ENCODE assay signal across 16 cellular contexts in the genomic region with DNA sequence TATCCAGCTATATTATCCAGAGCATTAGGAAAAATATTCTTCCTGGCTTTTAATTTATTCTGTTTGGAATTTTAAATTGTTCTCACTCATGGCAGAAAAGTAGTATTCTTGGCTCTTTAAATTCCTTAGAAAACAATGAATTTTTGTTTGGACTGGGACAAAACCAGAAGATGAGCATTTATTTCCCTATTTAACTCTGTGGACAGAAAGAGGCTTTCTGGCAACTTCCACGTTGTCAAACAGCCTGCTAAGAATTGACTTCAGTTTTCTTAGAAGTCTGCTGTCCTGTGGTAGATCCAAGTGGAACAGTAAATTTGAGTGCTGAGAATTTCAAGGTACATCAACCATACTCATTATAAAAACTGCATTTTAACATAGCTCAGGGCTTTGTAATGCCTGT.
DNase-seq lines count a peak whose midpoint lies in the region; TF ChIP-seq lines count a peak whose summit lies in the region.
"Had no signal": no experiment of that assay in that cellular context is flagged by ENCODE, and none has a peak within 500 bp of the region (broad histone marks: within the 10 kb centered on the region; RNA-seq: fewer than 3 reads in every experiment).

No MANE protein-coding gene starts in this region.

- H3K27me3 ChIP-seq in mesenchymal stem cell (ENCODE audit: control insufficient read depth in 1 of 2, insufficient read depth in 1 of 2, low read length in 2 of 2) = no peaks in the 10 kb centered on the region
- no peaks in the 10 kb centered on the region for H3K27me3 ChIP-seq in MG63
- H3K27me3 ChIP-seq in breast epithelium = no peaks in the 10 kb centered on the region
- H3K27me3 ChIP-seq: Peyer's patch had no signal

- no peak overlapping the region for H3K18ac ChIP-seq in mesenchymal stem cell (ENCODE audit: low read depth in 1 of 2, low read length in 2 of 2)

- no peak overlapping the region for H2AFZ ChIP-seq in mesenchymal stem cell (ENCODE audit: low read depth, low read length)
- H2AFZ ChIP-seq: GM23338 had no signal

- no peaks in the 10 kb centered on the region for H3K9me3 Mint-ChIP-seq in activated naive CD8-positive, alpha-beta T cell (ENCODE audit: low read depth)
- H3K9me3 Mint-ChIP-seq in activated naive CD8-positive, alpha-beta T cell treated with anti-CD3 and anti-CD28 coated beads for 36 hours = no peaks in the 10 kb centered on the region
- H3K9me3 Mint-ChIP-seq in dendritic cell treated with granulocyte-macrophage colony-stimulating factor and Interleukin-4, amounts not matched to agents 40 ng/mL and 50 ng/mL, for 4 days = peaks cover 11% of the 10 kb centered on the region
- H3K9me3 Mint-ChIP-seq: CD4-positive, alpha-beta memory T cell; GM23338 had no signal

- H3K23ac ChIP-seq in mesenchymal stem cell (ENCODE audit: low read length in 2 of 2) = no peak overlapping the region

- H2BK120ac ChIP-seq in mesenchymal stem cell (ENCODE audit: low read depth, low read length) = no peak overlapping the region

- H3K4me2 ChIP-seq in mesenchymal stem cell (ENCODE audit: low read length, poor library complexity, severe bottlenecking) = no peak overlapping the region
- H3K4me2 ChIP-seq: GM23338 had no signal

- no peak for DNase-seq in activated naive CD8-positive, alpha-beta T cell treated with anti-CD3 and anti-CD28 coated beads for 36 hours
- DNase-seq in mesenchymal stem cell (no peak), superior temporal gyrus (ENCODE audit: extremely low spot score) (peak; percentile 38), NCI-H2107 treated with DMSO at 0.1 percent for 48 hours (lab: John Stamatoyannopoulos, UW; ENCODE audit: unreplicated experiment) (no peak), MG63 (no peak), breast epithelium (ENCODE audit: low spot score in 2 of 2) (no peak)
- DNase-seq: Calu3; CD4-positive, alpha-beta memory T cell; GF-D8; NCI-H1694 treated with DMSO at 0.1 percent for 48 hours; NCI-H2227 treated with DMSO at 0.1 percent for 48 hours; Peyer's patch had no signal

- H3K27ac ChIP-seq in mesenchymal stem cell (ENCODE audit: low read length, poor library complexity, severe bottlenecking) (no peak overlapping the region), breast epithelium (no peak overlapping the region)
- H3K27ac ChIP-seq: 22Rv1 had no signal

- TF ChIP-seq CTCF in breast epithelium (IDR thresholded peaks at IDR 0.05) = no peak

- 80% methylated on average over 1 of the region's 1 CpG for WGBS in mesenchymal stem cell

- no peak overlapping the region for H4K91ac ChIP-seq in mesenchymal stem cell (ENCODE audit: low read length)

- H3K14ac ChIP-seq in mesenchymal stem cell (ENCODE audit: low read length in 2 of 2) = no peak overlapping the region

- H2BK15ac ChIP-seq in mesenchymal stem cell (ENCODE audit: low read depth, poor library complexity, severe bottlenecking) = no peak overlapping the region

- peak overlapping the region; percentile 12 for H3K27ac Mint-ChIP-seq in activated naive CD8-positive, alpha-beta T cell
- H3K27ac Mint-ChIP-seq in activated naive CD8-positive, alpha-beta T cell treated with anti-CD3 and anti-CD28 coated beads for 36 hours = no peak overlapping the region
- H3K27ac Mint-ChIP-seq in dendritic cell treated with granulocyte-macrophage colony-stimulating factor and Interleukin-4, amounts not matched to agents 40 ng/mL and 50 ng/mL, for 4 days = peak overlapping the region; percentile 80
- H3K27ac Mint-ChIP-seq: GM23338 had no signal

- H2BK12ac ChIP-seq in mesenchymal stem cell (ENCODE audit: low read length in 2 of 2) = no peak overlapping the region

- H3K36me3 ChIP-seq in mesenchymal stem cell (ENCODE audit: control insufficient read depth in 1 of 2, insufficient read depth in 2 of 2, low read depth in 1 of 2, low read length in 2 of 2) (no peaks in the 10 kb centered on the region), MG63 (no peaks in the 10 kb centered on the region), breast epithelium (no peaks in the 10 kb centered on the region)

- H3K36me3 Mint-ChIP-seq in activated naive CD8-positive, alpha-beta T cell = peaks cover 25% of the 10 kb centered on the region
- H3K36me3 Mint-ChIP-seq in activated naive CD8-positive, alpha-beta T cell treated with anti-CD3 and anti-CD28 coated beads for 36 hours = peaks cover 30% of the 10 kb centered on the region
- peaks cover 57% of the 10 kb centered on the region for H3K36me3 Mint-ChIP-seq in dendritic cell treated with granulocyte-macrophage colony-stimulating factor and Interleukin-4, amounts not matched to agents 40 ng/mL and 50 ng/mL, for 4 days (ENCODE audit: low read depth)

- no peak for TF ChIP-seq POLR2A in breast epithelium (IDR thresholded peaks at IDR 0.05)

- intact Hi-C loops in dendritic cell treated with granulocyte-macrophage colony-stimulating factor and Interleukin-4, amounts not matched to agents 40 ng/mL and 50 ng/mL, for 4 days (cut with micrococcal nuclease) = loop anchor here (5.0 kb wide), 1 partner anchor 220 kb away; no protein-coding TSS in a partner anchor
- intact Hi-C loops in breast epithelium (cut with DNase I; ENCODE audit: low total_unique reads) = no loop called here

- no peak overlapping the region for H2AK5ac ChIP-seq in mesenchymal stem cell (ENCODE audit: low read length, severe bottlenecking)

- no peak overlapping the region for H2BK5ac ChIP-seq in mesenchymal stem cell (ENCODE audit: low read depth, low read length, poor library complexity, severe bottlenecking)

- H3K9me3 ChIP-seq in mesenchymal stem cell (ENCODE audit: control insufficient read depth, low read length) (no peaks in the 10 kb centered on the region), MG63 (no peaks in the 10 kb centered on the region), breast epithelium (no peaks in the 10 kb centered on the region)
- H3K9me3 ChIP-seq: Peyer's patch had no signal

- H3K9ac ChIP-seq in mesenchymal stem cell (ENCODE audit: low read length) = peak overlapping the region; percentile 72

- H3K4me1 ChIP-seq in mesenchymal stem cell (ENCODE audit: control insufficient read depth, insufficient read depth, low read depth, low read length) = no peaks in the 10 kb centered on the region
- no peaks in the 10 kb centered on the region for H3K4me1 ChIP-seq in breast epithelium

- H3K4ac ChIP-seq in mesenchymal stem cell (ENCODE audit: low read depth in 1 of 2, low read length in 2 of 2) = no peak overlapping the region

- no peaks in the 10 kb centered on the region for H3K79me1 ChIP-seq in mesenchymal stem cell (replicated peaks; ENCODE audit: low read length, poor library complexity, severe bottlenecking)

- H3K4me3 ChIP-seq in mesenchymal stem cell (ENCODE audit: insufficient read depth in 1 of 2, low read depth in 1 of 2, low read length in 2 of 2) = peak overlapping the region in 1 of 2 experiments; percentile 27
- no peak overlapping the region for H3K4me3 ChIP-seq in MG63
- no peak overlapping the region for H3K4me3 ChIP-seq in breast epithelium
- H3K4me3 ChIP-seq: GM23338, Peyer's patch had no signal

- no peaks in the 10 kb centered on the region for H3K27me3 Mint-ChIP-seq in activated naive CD8-positive, alpha-beta T cell
- H3K27me3 Mint-ChIP-seq in activated naive CD8-positive, alpha-beta T cell treated with anti-CD3 and anti-CD28 coated beads for 36 hours = no peaks in the 10 kb centered on the region
- no peaks in the 10 kb centered on the region for H3K27me3 Mint-ChIP-seq in dendritic cell treated with granulocyte-macrophage colony-stimulating factor and Interleukin-4, amounts not matched to agents 40 ng/mL and 50 ng/mL, for 4 days
- H3K27me3 Mint-ChIP-seq: CD4-positive, alpha-beta memory T cell had no signal

- H4K8ac ChIP-seq in mesenchymal stem cell (ENCODE audit: low read length) = no peak overlapping the region

- H3K4me1 Mint-ChIP-seq in activated naive CD8-positive, alpha-beta T cell (ENCODE audit: low read depth) = no peaks in the 10 kb centered on the region
- H3K4me1 Mint-ChIP-seq in activated naive CD8-positive, alpha-beta T cell treated with anti-CD3 and anti-CD28 coated beads for 36 hours = peaks cover 3% of the 10 kb centered on the region
- H3K4me1 Mint-ChIP-seq in dendritic cell treated with granulocyte-macrophage colony-stimulating factor and Interleukin-4, amounts not matched to agents 40 ng/mL and 50 ng/mL, for 4 days (ENCODE audit: low read depth) = peaks cover 23% of the 10 kb centered on the region
- H3K4me1 Mint-ChIP-seq: GM23338 had no signal

- no peak overlapping the region for H3K4me3 Mint-ChIP-seq in activated naive CD8-positive, alpha-beta T cell
- H3K4me3 Mint-ChIP-seq in activated naive CD8-positive, alpha-beta T cell treated with anti-CD3 and anti-CD28 coated beads for 36 hours = no peak overlapping the region
- H3K4me3 Mint-ChIP-seq in dendritic cell treated with granulocyte-macrophage colony-stimulating factor and Interleukin-4, amounts not matched to agents 40 ng/mL and 50 ng/mL, for 4 days = no peak overlapping the region
- H3K4me3 Mint-ChIP-seq: CD4-positive, alpha-beta memory T cell; GM23338 had no signal
